ENCODE assay signal across 17 cellular contexts in genomic region chr1:27363766-27364695, GRCh38. TPM values are rescaled to one million over a fixed set of nuclear protein-coding genes. Genes with fewer than 3 reads are reported as not detected.
DNase-seq lines count a peak whose midpoint lies in the region; ATAC-seq, FAIRE-seq and TF ChIP-seq lines count a peak whose summit lies in the region.
"Had no signal": no experiment of that assay in that cellular context is flagged by ENCODE, and none has a peak within 500 bp of the region (broad histone marks: within the 10 kb centered on the region; RNA-seq: fewer than 3 reads in every experiment).

No MANE protein-coding gene starts in this region.

- peak overlapping the region; percentile 46 for H3K27ac Mint-ChIP-seq in T-helper 1 cell treated with Interleukin-12 subunit alpha and Interleukin-12 subunit beta and Interleukin-4 antibody, amounts not matched to agents 30 μg/mL and 1 μg/mL, for 36 hours
- peak overlapping the region; percentile 14 for H3K27ac Mint-ChIP-seq in activated T-helper 1 cell treated with anti-CD3 and anti-CD28 coated beads, Interleukin-12 subunit alpha, Interleukin-12 subunit beta, Interleukin-2, Interleukin-4 antibody, amounts not matched to agents 30 ng/mL and 10 ng/mL and 1 ng/mL, durations not matched to agents 14 hours and 24 hours and 36 hours

- no peak for TF ChIP-seq CTCF in esophagus squamous epithelium (IDR thresholded peaks at IDR 0.05)

- H3K27ac ChIP-seq in esophagus squamous epithelium (peak overlapping the region; percentile 96 to 100 (median 100)), skeletal muscle tissue (ENCODE audit: low read depth, low read length) (no peak overlapping the region)

- no peak for FAIRE-seq in RCC 7860 (lab: Jason Lieb, UNC)

- TF ChIP-seq POLR2A in esophagus squamous epithelium (IDR thresholded peaks at IDR 0.05), result no peak

- intact Hi-C loops in activated T-helper 1 cell treated with anti-CD3 and anti-CD28 coated beads, Interleukin-12 subunit alpha, Interleukin-12 subunit beta, Interleukin-2, Interleukin-4 antibody, amounts not matched to agents 30 ng/mL and 10 ng/mL and 1 ng/mL, durations not matched to agents 14 hours and 24 hours and 36 hours (cut with micrococcal nuclease), result loop anchor here (2.0 kb wide), 1 partner anchor 409 kb away; the partner anchor contains the start of gene STX12
- intact Hi-C loops in esophagus squamous epithelium (cut with DNase I), result no loop called here

- 78 to 82% methylated on average over 4 to 11 of the region's 26 CpGs for WGBS in esophagus squamous epithelium, 2 donors

- H3K36me3 ChIP-seq in esophagus squamous epithelium (peaks cover 44 to 60% (median 52%) of the 10 kb centered on the region in 3 donors), skeletal muscle tissue (ENCODE audit: control insufficient read depth in 3 of 3, insufficient read depth in 3 of 3, low read length in 3 of 3) (peaks cover 24 to 39% (median 33%) of the 10 kb centered on the region in 3 donors)

- DNase-seq in T-helper 1 cell (no peak), esophagus squamous epithelium (lab: John Stamatoyannopoulos, UW) (no peak), RCC 7860 (ENCODE audit: low spot score) (no peak), HPDE6-E6E7 (ENCODE audit: extremely low spot score) (no peak), left lobe of liver (ENCODE audit: low spot score) (no peak)
- DNase-seq in activated T-helper 1 cell treated with anti-CD3 and anti-CD28 coated beads, Interleukin-12 subunit alpha, Interleukin-12 subunit beta, Interleukin-2, Interleukin-4 antibody, amounts not matched to agents 30 ng/mL and 10 ng/mL and 1 ng/mL, durations not matched to agents 14 hours and 24 hours and 36 hours (ENCODE audit: low spot score), result no peak
- DNase-seq: activated CD8-positive, alpha-beta T cell treated with anti-CD3 and anti-CD28 coated beads, Interleukin-2, amount 10 ng/mL, durations not matched to agents 7 days and 5 days; body of pancreas; left colon; MG63; NCI-H2029; NCI-H524 treated with DMSO at 0.1 percent for 48 hours; Peyer's patch had no signal

- no peak overlapping the region for H3K4me3 Mint-ChIP-seq in T-helper 1 cell treated with Interleukin-12 subunit alpha and Interleukin-12 subunit beta and Interleukin-4 antibody, amounts not matched to agents 30 μg/mL and 1 μg/mL, for 36 hours
- peak overlapping the region; percentile 37 for H3K4me3 Mint-ChIP-seq in activated T-helper 1 cell treated with anti-CD3 and anti-CD28 coated beads, Interleukin-12 subunit alpha, Interleukin-12 subunit beta, Interleukin-2, Interleukin-4 antibody, amounts not matched to agents 30 ng/mL and 10 ng/mL and 1 ng/mL, durations not matched to agents 14 hours and 24 hours and 36 hours
- H3K4me3 Mint-ChIP-seq: activated CD8-positive, alpha-beta T cell treated with anti-CD3 and anti-CD28 coated beads, Interleukin-2, amount 10 ng/mL, durations not matched to agents 7 days and 5 days had no signal

- H3K27me3 ChIP-seq in esophagus squamous epithelium (no peaks in the 10 kb centered on the region), skeletal muscle tissue (ENCODE audit: control insufficient read depth in 3 of 3, insufficient read depth in 3 of 3, low read length in 3 of 3) (no peaks in the 10 kb centered on the region)
- H3K27me3 ChIP-seq: body of pancreas, MG63, Peyer's patch had no signal

- H3K27me3 Mint-ChIP-seq in T-helper 1 cell treated with Interleukin-12 subunit alpha and Interleukin-12 subunit beta and Interleukin-4 antibody, amounts not matched to agents 30 μg/mL and 1 μg/mL, for 36 hours (ENCODE audit: low read depth), result no peaks in the 10 kb centered on the region
- H3K27me3 Mint-ChIP-seq in activated T-helper 1 cell treated with anti-CD3 and anti-CD28 coated beads, Interleukin-12 subunit alpha, Interleukin-12 subunit beta, Interleukin-2, Interleukin-4 antibody, amounts not matched to agents 30 ng/mL and 10 ng/mL and 1 ng/mL, durations not matched to agents 14 hours and 24 hours and 36 hours (ENCODE audit: insufficient read depth), result no peaks in the 10 kb centered on the region

- H3K36me3 Mint-ChIP-seq in T-helper 1 cell treated with Interleukin-12 subunit alpha and Interleukin-12 subunit beta and Interleukin-4 antibody, amounts not matched to agents 30 μg/mL and 1 μg/mL, for 36 hours (ENCODE audit: low read depth), result peaks cover 2% of the 10 kb centered on the region
- no peaks in the 10 kb centered on the region for H3K36me3 Mint-ChIP-seq in activated T-helper 1 cell treated with anti-CD3 and anti-CD28 coated beads, Interleukin-12 subunit alpha, Interleukin-12 subunit beta, Interleukin-2, Interleukin-4 antibody, amounts not matched to agents 30 ng/mL and 10 ng/mL and 1 ng/mL, durations not matched to agents 14 hours and 24 hours and 36 hours (ENCODE audit: low read depth)

- H3K9ac ChIP-seq in skeletal muscle tissue (ENCODE audit: low read depth in 1 of 3, low read length in 3 of 3), result peak overlapping the region in 2 of 3 donors; percentile 69 to 71

- H3K4me1 Mint-ChIP-seq in T-helper 1 cell treated with Interleukin-12 subunit alpha and Interleukin-12 subunit beta and Interleukin-4 antibody, amounts not matched to agents 30 μg/mL and 1 μg/mL, for 36 hours (ENCODE audit: low read depth), result peaks cover 28% of the 10 kb centered on the region
- peaks cover 39% of the 10 kb centered on the region for H3K4me1 Mint-ChIP-seq in activated T-helper 1 cell treated with anti-CD3 and anti-CD28 coated beads, Interleukin-12 subunit alpha, Interleukin-12 subunit beta, Interleukin-2, Interleukin-4 antibody, amounts not matched to agents 30 ng/mL and 10 ng/mL and 1 ng/mL, durations not matched to agents 14 hours and 24 hours and 36 hours (ENCODE audit: low read depth)

- H3K4me3 ChIP-seq in esophagus squamous epithelium (peak overlapping the region in 3 of 4 donors; percentile 67 to 97 (median 88)), skeletal muscle tissue (ENCODE audit: low read length in 3 of 3) (no peak overlapping the region)
- H3K4me3 ChIP-seq: body of pancreas had no signal

- no peaks in the 10 kb centered on the region for H3K9me3 Mint-ChIP-seq in T-helper 1 cell treated with Interleukin-12 subunit alpha and Interleukin-12 subunit beta and Interleukin-4 antibody, amounts not matched to agents 30 μg/mL and 1 μg/mL, for 36 hours
- H3K9me3 Mint-ChIP-seq in activated T-helper 1 cell treated with anti-CD3 and anti-CD28 coated beads, Interleukin-12 subunit alpha, Interleukin-12 subunit beta, Interleukin-2, Interleukin-4 antibody, amounts not matched to agents 30 ng/mL and 10 ng/mL and 1 ng/mL, durations not matched to agents 14 hours and 24 hours and 36 hours, result no peaks in the 10 kb centered on the region

- peaks cover 34 to 69% (median 41%) of the 10 kb centered on the region in 3 donors for H3K4me1 ChIP-seq in esophagus squamous epithelium
- H3K4me1 ChIP-seq in skeletal muscle tissue (ENCODE audit: control insufficient read depth in 3 of 3, insufficient read depth in 3 of 3, low read length in 3 of 3), result peaks cover 23 to 30% (median 26%) of the 10 kb centered on the region in 3 donors

- ATAC-seq in left lobe of liver, result no peak
- ATAC-seq: activated CD8-positive, alpha-beta T cell treated with anti-CD3 and anti-CD28 coated beads, Interleukin-2, amount 10 ng/mL, durations not matched to agents 7 days and 5 days; body of pancreas; left colon; right cardiac atrium had no signal

- H3K9me3 ChIP-seq in esophagus squamous epithelium (no peaks in the 10 kb centered on the region), skeletal muscle tissue (ENCODE audit: control insufficient read depth in 3 of 3, low read length in 3 of 3) (no peaks in the 10 kb centered on the region)
- H3K9me3 ChIP-seq: body of pancreas, MG63, Peyer's patch had no signal

RNA-seq across cellular contexts. Expression of gene MAP3K6, which starts 2.7 kb away (rescaled TPM):
- total RNA-seq in activated T-helper 1 cell treated with anti-CD3 and anti-CD28 coated beads, Interleukin-12 subunit alpha, Interleukin-12 subunit beta, Interleukin-2, Interleukin-4 antibody, amounts not matched to agents 30 ng/mL and 10 ng/mL and 1 ng/mL, durations not matched to agents 14 hours and 24 hours and 36 hours, result 11.2 and 13.7 TPM in 2 replicates
- 100 to 1,000 TPM in 1 of 4 donors, 10 to 100 TPM in 3; 72.3 to 121 (median 76.9) TPM for total RNA-seq in esophagus squamous epithelium
- total RNA-seq in skeletal muscle tissue, result 4.2 TPM
- total RNA-seq in left lobe of liver, result 7.1 TPM

RNA-seq across cellular contexts. Expression of gene FCN3, which starts 10.6 kb away (rescaled TPM):
- not detected in 2 replicates for total RNA-seq in activated T-helper 1 cell treated with anti-CD3 and anti-CD28 coated beads, Interleukin-12 subunit alpha, Interleukin-12 subunit beta, Interleukin-2, Interleukin-4 antibody, amounts not matched to agents 30 ng/mL and 10 ng/mL and 1 ng/mL, durations not matched to agents 14 hours and 24 hours and 36 hours
- total RNA-seq in esophagus squamous epithelium, result 1 to 10 TPM; 3.0 to 4.7 (median 4.3) TPM
- total RNA-seq in skeletal muscle tissue, result not detected
- total RNA-seq in left lobe of liver, result 101 TPM
- total RNA-seq: activated CD8-positive, alpha-beta T cell treated with anti-CD3 and anti-CD28 coated beads, Interleukin-2, amount 10 ng/mL, durations not matched to agents 7 days and 5 days; HT1080; Peyer's patch had no signal

RNA-seq across cellular contexts. Expression of gene CD164L2, which starts 19.1 kb away (rescaled TPM):
- not detected in 2 replicates for total RNA-seq in activated T-helper 1 cell treated with anti-CD3 and anti-CD28 coated beads, Interleukin-12 subunit alpha, Interleukin-12 subunit beta, Interleukin-2, Interleukin-4 antibody, amounts not matched to agents 30 ng/mL and 10 ng/mL and 1 ng/mL, durations not matched to agents 14 hours and 24 hours and 36 hours
- total RNA-seq in esophagus squamous epithelium (10 to 100 TPM in 1 of 4 donors, 1 to 10 TPM in 3; 4.8 to 15.4 (median 6.5) TPM), skeletal muscle tissue (not detected), left lobe of liver (not detected)
- total RNA-seq: activated CD8-positive, alpha-beta T cell treated with anti-CD3 and anti-CD28 coated beads, Interleukin-2, amount 10 ng/mL, durations not matched to agents 7 days and 5 days; HT1080; Peyer's patch; right cardiac atrium had no signal

RNA-seq across cellular contexts. Expression of gene SYTL1, which starts 22.2 kb away (rescaled TPM):
- 24.4 and 26.3 TPM in 2 replicates for total RNA-seq in activated T-helper 1 cell treated with anti-CD3 and anti-CD28 coated beads, Interleukin-12 subunit alpha, Interleukin-12 subunit beta, Interleukin-2, Interleukin-4 antibody, amounts not matched to agents 30 ng/mL and 10 ng/mL and 1 ng/mL, durations not matched to agents 14 hours and 24 hours and 36 hours
- total RNA-seq in esophagus squamous epithelium (100 to 1,000 TPM in 3 of 4 donors, 10 to 100 TPM in 1; 74.7 to 182 (median 125) TPM), skeletal muscle tissue (under 0.01 TPM), left lobe of liver (0.81 TPM)

RNA-seq across cellular contexts. Expression of gene GPR3, which starts 28.4 kb away (rescaled TPM):
- total RNA-seq in activated T-helper 1 cell treated with anti-CD3 and anti-CD28 coated beads, Interleukin-12 subunit alpha, Interleukin-12 subunit beta, Interleukin-2, Interleukin-4 antibody, amounts not matched to agents 30 ng/mL and 10 ng/mL and 1 ng/mL, durations not matched to agents 14 hours and 24 hours and 36 hours, result 3.2 and 4.0 TPM in 2 replicates
- total RNA-seq in esophagus squamous epithelium, result under 1 TPM in 1 of 4 donors, not detected in 3; 0.38 TPM
- under 0.01 TPM for total RNA-seq in skeletal muscle tissue
- total RNA-seq in left lobe of liver, result not detected
- total RNA-seq: body of pancreas, left colon, Peyer's patch had no signal

Comparison
In these comparisons a context has a peak if more than half of its experiments do, and no peak if none do; other contexts are left out.
1. H3K4me3 ChIP-seq: peak in esophagus squamous epithelium (3 of 4); none in skeletal muscle tissue (0 of 3).
2. RNA of gene FCN3, which starts 10.6 kb away (total RNA-seq): 101 TPM in left lobe of liver (single experiment); 3.0 to 4.7 TPM in esophagus squamous epithelium, not detected in activated T-helper 1 cell treated with anti-CD3 and anti-CD28 coated beads, Interleukin-12 subunit alpha, Interleukin-12 subunit beta, Interleukin-2, Interleukin-4 antibody, amounts not matched to agents 30 ng/mL and 10 ng/mL and 1 ng/mL, durations not matched to agents 14 hours and 24 hours and 36 hours and not detected in skeletal muscle tissue (single experiment); every median in the first group is over 10 times any median in the second.